In genomic region chr12:33439587-33440011, GRCh38 we compare ENCODE assay signal across 8 cellular contexts. TPM values are rescaled to one million over a fixed set of nuclear protein-coding genes. Genes with fewer than 3 reads are reported as not detected.
DNase-seq lines count a peak whose midpoint lies in the region.

Gene SYT10 (minus strand): TSS chr12:33439819. CDS start chr12:33439522, 297 bp downstream.

- no peaks in the 10 kb centered on the region for H3K9me3 Mint-ChIP-seq in activated naive CD4-positive, alpha-beta T cell treated with anti-CD3 and anti-CD28 coated beads, Interleukin-2, amount 50 U/mL, for 24 hours
- H3K9me3 Mint-ChIP-seq in activated naive CD8-positive, alpha-beta T cell treated with anti-CD3 and anti-CD28 coated beads for 36 hours: no peaks in the 10 kb centered on the region
- peaks cover 6% of the 10 kb centered on the region for H3K9me3 Mint-ChIP-seq in stimulated activated naive CD8-positive, alpha-beta T cell treated with anti-CD3 and anti-CD28 coated beads, Interleukin-15, Interleukin-2, amounts not matched to agents 100 ng/mL and 50 ng/mL, for 24 hours

- H3K27me3 Mint-ChIP-seq in activated naive CD4-positive, alpha-beta T cell treated with anti-CD3 and anti-CD28 coated beads, Interleukin-2, amount 50 U/mL, for 24 hours: peaks cover 28% of the 10 kb centered on the region
- peaks cover 40% of the 10 kb centered on the region for H3K27me3 Mint-ChIP-seq in activated naive CD8-positive, alpha-beta T cell treated with anti-CD3 and anti-CD28 coated beads for 36 hours
- H3K27me3 Mint-ChIP-seq in stimulated activated naive CD8-positive, alpha-beta T cell treated with anti-CD3 and anti-CD28 coated beads, Interleukin-15, Interleukin-2, amounts not matched to agents 100 ng/mL and 50 ng/mL, for 24 hours: peaks cover 61% of the 10 kb centered on the region

- no peaks in the 10 kb centered on the region for H3K36me3 Mint-ChIP-seq in activated naive CD4-positive, alpha-beta T cell treated with anti-CD3 and anti-CD28 coated beads, Interleukin-2, amount 50 U/mL, for 24 hours
- H3K36me3 Mint-ChIP-seq in activated naive CD8-positive, alpha-beta T cell treated with anti-CD3 and anti-CD28 coated beads for 36 hours: no peaks in the 10 kb centered on the region
- no peaks in the 10 kb centered on the region for H3K36me3 Mint-ChIP-seq in stimulated activated naive CD8-positive, alpha-beta T cell treated with anti-CD3 and anti-CD28 coated beads, Interleukin-15, Interleukin-2, amounts not matched to agents 100 ng/mL and 50 ng/mL, for 24 hours (ENCODE audit: low read depth)

- no peak for DNase-seq in activated naive CD4-positive, alpha-beta T cell (lab: John Stamatoyannopoulos, UW)
- peak; percentile 12 for DNase-seq in activated naive CD8-positive, alpha-beta T cell treated with anti-CD3 and anti-CD28 coated beads for 36 hours
- peak; percentile 80 for DNase-seq in iPS-NIHi7 (ENCODE audit: extremely low spot score)
- DNase-seq in Kasumi-1 (lab: John Stamatoyannopoulos, UW): no peak
- no peak for DNase-seq in AML-193 (lab: John Stamatoyannopoulos, UW)
- DNase-seq in NOMO-1 (lab: John Stamatoyannopoulos, UW; ENCODE audit: unreplicated experiment in 2 of 2): no peak

- H3K4me1 Mint-ChIP-seq in activated naive CD4-positive, alpha-beta T cell treated with anti-CD3 and anti-CD28 coated beads, Interleukin-2, amount 50 U/mL, for 24 hours: no peaks in the 10 kb centered on the region
- H3K4me1 Mint-ChIP-seq in activated naive CD8-positive, alpha-beta T cell treated with anti-CD3 and anti-CD28 coated beads for 36 hours: peaks cover 2% of the 10 kb centered on the region
- H3K4me1 Mint-ChIP-seq in stimulated activated naive CD8-positive, alpha-beta T cell treated with anti-CD3 and anti-CD28 coated beads, Interleukin-15, Interleukin-2, amounts not matched to agents 100 ng/mL and 50 ng/mL, for 24 hours (ENCODE audit: low read depth): peaks cover 8% of the 10 kb centered on the region

- H3K27ac Mint-ChIP-seq in activated naive CD4-positive, alpha-beta T cell treated with anti-CD3 and anti-CD28 coated beads, Interleukin-2, amount 50 U/mL, for 24 hours: no peak within 1 kb of the TSS
- H3K27ac Mint-ChIP-seq in activated naive CD8-positive, alpha-beta T cell treated with anti-CD3 and anti-CD28 coated beads for 36 hours: no peak within 1 kb of the TSS
- H3K27ac Mint-ChIP-seq in stimulated activated naive CD8-positive, alpha-beta T cell treated with anti-CD3 and anti-CD28 coated beads, Interleukin-15, Interleukin-2, amounts not matched to agents 100 ng/mL and 50 ng/mL, for 24 hours: no peak within 1 kb of the TSS

- H3K4me3 Mint-ChIP-seq in activated naive CD4-positive, alpha-beta T cell treated with anti-CD3 and anti-CD28 coated beads, Interleukin-2, amount 50 U/mL, for 24 hours: peak within 1 kb of the TSS; percentile 70
- H3K4me3 Mint-ChIP-seq in activated naive CD8-positive, alpha-beta T cell treated with anti-CD3 and anti-CD28 coated beads for 36 hours: peak within 1 kb of the TSS; percentile 71
- peak within 1 kb of the TSS; percentile 68 for H3K4me3 Mint-ChIP-seq in stimulated activated naive CD8-positive, alpha-beta T cell treated with anti-CD3 and anti-CD28 coated beads, Interleukin-15, Interleukin-2, amounts not matched to agents 100 ng/mL and 50 ng/mL, for 24 hours

RNA-seq across cellular contexts. Expression of gene SYT10, which starts in this region (rescaled TPM):
- total RNA-seq in activated naive CD8-positive, alpha-beta T cell treated with anti-CD3 and anti-CD28 coated beads for 36 hours: not detected

Comparison
In these comparisons a context has a peak if more than half of its experiments do, and no peak if none do; other contexts are left out.
1. Peak in DNase-seq in activated naive CD8-positive, alpha-beta T cell treated with anti-CD3 and anti-CD28 coated beads for 36 hours; RNA of the gene not detected or under 1 TPM.